7 cellular contexts compared by ENCODE assay signal in genomic region chr3:159929181-159929893, GRCh38. TPM values are rescaled to one million over a fixed set of nuclear protein-coding genes. Genes with fewer than 3 reads are reported as not detected.
DNase-seq lines count a peak whose midpoint lies in the region; ATAC-seq and TF ChIP-seq lines count a peak whose summit lies in the region.

No MANE protein-coding gene starts in this region.

- dilution Hi-C loops in IMR-90 (cut with HindIII; ENCODE audit: low sequenced_read_pairs, unreplicated experiment): no loop called here

- peak overlapping the region; percentile 47 for H3K9ac ChIP-seq in IMR-90 (ENCODE audit: low read depth, low read length)

- no peaks in the 10 kb centered on the region for H3K36me3 ChIP-seq in IMR-90 (ENCODE audit: control insufficient read depth, insufficient read depth, low read length)

- peak overlapping the region; percentile 93 for H3K27ac ChIP-seq in IMR-90 (ENCODE audit: insufficient read depth, low read length)

- intact Hi-C loops in IMR-90 (cut with micrococcal nuclease): loop anchor here (1.0 to 5.0 kb wide), 6 partner anchors 35 to 483 kb away; no protein-coding TSS in a partner anchor

- H3K56ac ChIP-seq in IMR-90 (ENCODE audit: extremely low read depth, insufficient read depth, low read length): peak overlapping the region; percentile 82

- H2BK120ac ChIP-seq in IMR-90 (ENCODE audit: low read depth, low read length): peak overlapping the region; percentile 98

- peak overlapping the region; percentile 65 to 98 for H4K8ac ChIP-seq in IMR-90 (ENCODE audit: low read depth in 2 of 2, low read length in 2 of 2)

- H2AFZ ChIP-seq in IMR-90 (replicated peaks; ENCODE audit: low read length, poor library complexity): peak overlapping the region; percentile 73

- H3K4me2 ChIP-seq in IMR-90 (ENCODE audit: low read depth, low read length): peak overlapping the region; percentile 68

- H3K27me3 Mint-ChIP-seq in mesothelial cell of epicardium (ENCODE audit: low read depth): no peaks in the 10 kb centered on the region

- WGBS in IMR-90 (ENCODE audit: extremely low coverage in 2 of 2, insufficient read length in 1 of 2), 2 experiments: no CpG with 5 or more reads among the region's 8 CpGs

- TF ChIP-seq CTCF in GM12865 (IDR thresholded peaks at IDR 0.05; ENCODE audit: insufficient read depth, low read depth, low read length, missing control alignments) (no peak), IMR-90 (conservative IDR thresholded peaks at IDR 0.05; ENCODE audit: low read depth, low read length) (peak; percentile 67), astrocyte of the cerebellum (IDR thresholded peaks at IDR 0.05; ENCODE audit: low read depth, low read length, missing control alignments) (peak; percentile 60), mesothelial cell of epicardium (IDR thresholded peaks at IDR 0.05; ENCODE audit: unreplicated experiment) (no peak)

- H3K18ac ChIP-seq in IMR-90 (ENCODE audit: low read depth, low read length): peak overlapping the region; percentile 93

- peak overlapping the region; percentile 97 for H3K4ac ChIP-seq in IMR-90 (ENCODE audit: low read depth, low read length)

- H4K91ac ChIP-seq in IMR-90 (ENCODE audit: insufficient read depth, low read depth, low read length): peak overlapping the region; percentile 96

- H3K14ac ChIP-seq in IMR-90 (replicated peaks; ENCODE audit: low read depth, low read length): peak overlapping the region; percentile 92

- H3K23ac ChIP-seq in IMR-90 (ENCODE audit: low read depth, low read length): peak overlapping the region; percentile 86

- peak overlapping the region; percentile 99 for H2BK20ac ChIP-seq in IMR-90 (ENCODE audit: low read depth, low read length)

- peaks cover 4% of the 10 kb centered on the region for H3K36me3 Mint-ChIP-seq in mesothelial cell of epicardium

- DNase-seq in GM12865 (ENCODE audit: low read depth) (peak; percentile 63), IMR-90 (peak; percentile 87), astrocyte of the cerebellum (ENCODE audit: low read depth) (peak; percentile 55), left lobe of liver (ENCODE audit: low spot score) (no peak), mesothelial cell of epicardium (ENCODE audit: low spot score in 2 of 2, unreplicated experiment in 2 of 2) (no peak), middle frontal gyrus (ENCODE audit: extremely low spot score, low spot score) (no peak)

- H3K4me3 ChIP-seq in GM12865 (ENCODE audit: low read depth, low read length): no peak overlapping the region
- no peak overlapping the region for H3K4me3 ChIP-seq in IMR-90 (ENCODE audit: insufficient read depth, low read depth, low read length)
- H3K4me3 ChIP-seq in astrocyte of the cerebellum (ENCODE audit: low read depth, low read length): no peak overlapping the region

- peaks cover 12% of the 10 kb centered on the region for H3K9me3 Mint-ChIP-seq in mesothelial cell of epicardium

- peaks cover 7% of the 10 kb centered on the region for H3K9me3 ChIP-seq in IMR-90 (ENCODE audit: control insufficient read depth, insufficient read depth, low read length)

- peaks cover 18% of the 10 kb centered on the region for H3K9me1 ChIP-seq in IMR-90 (ENCODE audit: insufficient read depth, low read length)

- H2AK5ac ChIP-seq in IMR-90 (ENCODE audit: low read depth, low read length): peak overlapping the region; percentile 89

- no peaks in the 10 kb centered on the region for H3K4me1 Mint-ChIP-seq in mesothelial cell of epicardium

- H3K27me3 ChIP-seq in IMR-90 (ENCODE audit: control insufficient read depth, insufficient read depth, low read length): no peaks in the 10 kb centered on the region

- peak; percentile 72 for ATAC-seq in GM21619 (IDR thresholded peaks at IDR 0.05; ENCODE audit: unreplicated experiment)
- ATAC-seq in IMR-90 (ENCODE audit: low read depth): peak; percentile 41
- peak; percentile 83 for ATAC-seq in left lobe of liver

- peak overlapping the region; percentile 87 for H2AK9ac ChIP-seq in IMR-90 (replicated peaks; ENCODE audit: low read depth, low read length, poor library complexity)

- peak overlapping the region; percentile 87 for H4K5ac ChIP-seq in IMR-90 (ENCODE audit: low read depth, low read length)

- no peaks in the 10 kb centered on the region for H3K79me1 ChIP-seq in IMR-90 (ENCODE audit: low read depth in 1 of 2, low read length in 2 of 2)

- H3K4me3 Mint-ChIP-seq in mesothelial cell of epicardium: no peak overlapping the region

- H3K27ac Mint-ChIP-seq in mesothelial cell of epicardium: no peak overlapping the region

- in situ Hi-C loops in IMR-90 (cut with MboI; ENCODE audit: low sequenced_read_pairs): no loop called here
- in situ Hi-C loops in astrocyte of the cerebellum (cut with HindIII; ENCODE audit: low sequenced_read_pairs): no loop called here

- peak; percentile 72 for TF ChIP-seq RAD21 in IMR-90 (IDR thresholded peaks at IDR 0.05; ENCODE audit: low read length)

- no peak for TF ChIP-seq POLR2A in IMR-90 (IDR thresholded peaks at IDR 0.05; ENCODE audit: low read depth, low read length)

- BruUV-seq in IMR-90 (replicated peaks; lab: Mats Ljungman, UMichigan): no TSS peak

- POLR2A ChIA-PET in IMR-90 (lab: Charles Lee; ENCODE audit: unreplicated experiment): interaction anchor here (0.6 to 1.3 kb wide), 9 partner anchors 26 to 431 kb away, joined by 3 to 5 read pairs (median 3); no protein-coding TSS in a partner anchor

- H2BK5ac ChIP-seq in IMR-90 (ENCODE audit: low read depth, low read length, poor library complexity, severe bottlenecking): peak overlapping the region; percentile 98

- no peaks in the 10 kb centered on the region for H4K20me1 ChIP-seq in IMR-90 (ENCODE audit: insufficient read depth, low read length)

- CTCF ChIA-PET in IMR-90 (lab: Yijun Ruan, JAX): interaction anchor here (0.6 to 2.9 kb wide), 14 partner anchors 8 to 486 kb away, joined by 3 to 22 read pairs (median 4); partner anchors contain the start of gene IL12A

- peaks cover 24% of the 10 kb centered on the region for H3K4me1 ChIP-seq in IMR-90 (ENCODE audit: control insufficient read depth, insufficient read depth, low read length)

- peak overlapping the region; percentile 36 for H2BK15ac ChIP-seq in IMR-90 (ENCODE audit: low read depth, low read length)

TF ChIP-seq in IMR-90, 13 proteins besides CTCF, POLR2A, EP300 and RAD21:
- no peak for TF ChIP-seq BHLHE40 (IDR thresholded peaks at IDR 0.05; ENCODE audit: low read depth, low read length)
- no peak for TF ChIP-seq RCOR1 (IDR thresholded peaks at IDR 0.05; ENCODE audit: insufficient replicate concordance, low read length)
- TF ChIP-seq MXI1 (IDR thresholded peaks at IDR 0.05; ENCODE audit: borderline replicate concordance, low read depth, low read length): no peak
- peak; percentile 39; the same call in 1 of the 2 replicates for TF ChIP-seq USF2 (IDR thresholded peaks at IDR 0.05; ENCODE audit: low read depth, low read length)
- no peak for TF ChIP-seq CEBPB (IDR thresholded peaks at IDR 0.05; ENCODE audit: low read depth, low read length)
- TF ChIP-seq SMC3 (IDR thresholded peaks at IDR 0.05; ENCODE audit: low read depth, low read length): peak; percentile 56; the same call in 1 of the 2 replicates
- TF ChIP-seq NFE2L2 (IDR thresholded peaks at IDR 0.05; ENCODE audit: low read depth, low read length): no peak
- no peak for TF ChIP-seq RFX5 (IDR thresholded peaks at IDR 0.05; ENCODE audit: low read depth, low read length)

RNA-seq across cellular contexts. Expression of gene IL12A, which starts 59.3 kb away (rescaled TPM):
- total RNA-seq in IMR-90 (2012; rRNA removed) (0.90 and 1.1 TPM in 2 replicates), left lobe of liver (not detected), mesothelial cell of epicardium (not detected in 3 replicates)
- 2.9 and 5.3 TPM in 2 replicates for polyA plus RNA-seq in IMR-90 (2012; rRNA removed)
- 10.0 and 10.9 TPM in 2 replicates for polyA plus RNA-seq in IMR-90 (2012; cell fraction: cytosol; rRNA removed)
- polyA plus RNA-seq in IMR-90 (2012; cell fraction: nucleus; rRNA removed; ENCODE audit: low replicate concordance): 11.1 and 16.2 TPM in 2 replicates

Comparison
In these comparisons a context has a peak if more than half of its experiments do, and no peak if none do; other contexts are left out.
1. DNase-seq: peak in GM12865 (single experiment), IMR-90 (single experiment) and astrocyte of the cerebellum (single experiment); none in left lobe of liver (single experiment), mesothelial cell of epicardium (0 of 2) and middle frontal gyrus (single experiment).
2. CTCF ChIP-seq: peak in IMR-90 (single experiment) and astrocyte of the cerebellum (single experiment); none in GM12865 (single experiment) and mesothelial cell of epicardium (single experiment).
3. Peak in every context shown above with its lines, with median percentiles within 50 percentile points of each other: ATAC-seq.